In genomic region chr4:76993787-76994641, GRCh38 we compare ENCODE assay signal across 8 cellular contexts. TPM values are rescaled to one million over a fixed set of nuclear protein-coding genes. Genes with fewer than 3 reads are reported as not detected.
A peak's percentile ranks its signal among the peaks of the same experiment; 100 is the strongest.
DNase-seq lines count a peak whose midpoint lies in the region; ATAC-seq, FAIRE-seq and TF ChIP-seq lines count a peak whose summit lies in the region.

No MANE protein-coding gene starts in this region.

- peaks cover 82% of the 10 kb centered on the region for H3K4me1 Mint-ChIP-seq in astrocyte (ENCODE audit: low read depth, unreplicated experiment)

- peaks cover 2% of the 10 kb centered on the region for H3K9me3 Mint-ChIP-seq in astrocyte (ENCODE audit: unreplicated experiment)

- H3K4me2 ChIP-seq in astrocyte (ENCODE audit: low read length), result no peak overlapping the region

- peak overlapping the region; percentile 53 for H3K27ac Mint-ChIP-seq in astrocyte (ENCODE audit: unreplicated experiment)

- no peak overlapping the region for H3K9ac ChIP-seq in astrocyte (ENCODE audit: low read length)

- H3K4me3 ChIP-seq in astrocyte (ENCODE audit: insufficient read depth, low read depth, low read length), result no peak overlapping the region

- TF ChIP-seq CTCF in astrocyte (IDR thresholded peaks at IDR 0.05; ENCODE audit: insufficient read depth, low read depth, low read length), result no peak

- H2AFZ ChIP-seq in astrocyte (ENCODE audit: low read depth, low read length), result no peak overlapping the region

- peaks cover 3% of the 10 kb centered on the region for H3K9me3 ChIP-seq in astrocyte (ENCODE audit: insufficient read depth, low read depth, low read length)

- peaks cover 49% of the 10 kb centered on the region for H3K36me3 Mint-ChIP-seq in astrocyte (ENCODE audit: low read depth, unreplicated experiment)

- H3K79me2 ChIP-seq in astrocyte (ENCODE audit: insufficient read depth, low read length), result peaks cover 89% of the 10 kb centered on the region

- ATAC-seq in GM19025 (IDR thresholded peaks at IDR 0.05; ENCODE audit: low read depth, unreplicated experiment), result peak; percentile 73
- ATAC-seq in HG03060 (IDR thresholded peaks at IDR 0.05; ENCODE audit: low read depth, unreplicated experiment), result peak; percentile 65

- peak overlapping the region; percentile 4 for H3K27ac ChIP-seq in astrocyte (ENCODE audit: low read depth, low read length)

- no peaks in the 10 kb centered on the region for H3K27me3 Mint-ChIP-seq in astrocyte (ENCODE audit: low read depth, unreplicated experiment)

- no peaks in the 10 kb centered on the region for H3K27me3 ChIP-seq in astrocyte (ENCODE audit: insufficient read depth, low read length)

- no peak overlapping the region for H3K4me3 Mint-ChIP-seq in astrocyte (ENCODE audit: unreplicated experiment)

- no peaks in the 10 kb centered on the region for H4K20me1 ChIP-seq in astrocyte (ENCODE audit: insufficient read depth, low read length)

- H3K36me3 ChIP-seq in astrocyte (ENCODE audit: insufficient read depth, low read length), result peaks cover 23% of the 10 kb centered on the region

- peak; percentile 45 for DNase-seq in RPMI7951 (ENCODE audit: low read depth)
- no peak for DNase-seq in astrocyte (ENCODE audit: low read depth)
- DNase-seq in stimulated activated CD8-positive, alpha-beta memory T cell treated with anti-CD3 and anti-CD28 coated beads, Interleukin-15, amount 100 ng/mL, for 1 hour (ENCODE audit: low read depth), result peak; percentile 10
- no peak for DNase-seq in NCI-H82 treated with DMSO at 0.1 percent for 48 hours (lab: John Stamatoyannopoulos, UW; ENCODE audit: unreplicated experiment)
- no peak for DNase-seq in EL
- no peak for DNase-seq in AG20443 (ENCODE audit: low spot score)

- H3K4me1 ChIP-seq in astrocyte (ENCODE audit: insufficient read depth, low read length), result peaks cover 18% of the 10 kb centered on the region

- FAIRE-seq in astrocyte (lab: Jason Lieb, UNC), result no peak

RNA-seq across cellular contexts. Expression of gene SEPTIN11, which starts 44.5 kb away (rescaled TPM):
- 90.5 and 95.3 TPM in 2 replicates for total RNA-seq in RPMI7951 (2014; rRNA removed; shearing (Covaris generic))
- total RNA-seq in astrocyte, result 621 and 623 TPM in 2 replicates

Comparison
In these comparisons a context has a peak if more than half of its experiments do, and no peak if none do; other contexts are left out.
1. DNase-seq: peak in RPMI7951 (single experiment) and stimulated activated CD8-positive, alpha-beta memory T cell treated with anti-CD3 and anti-CD28 coated beads, Interleukin-15, amount 100 ng/mL, for 1 hour (single experiment); none in astrocyte (single experiment), NCI-H82 treated with DMSO at 0.1 percent for 48 hours (single experiment), EL (single experiment) and AG20443 (single experiment).